In the genomic region with DNA sequence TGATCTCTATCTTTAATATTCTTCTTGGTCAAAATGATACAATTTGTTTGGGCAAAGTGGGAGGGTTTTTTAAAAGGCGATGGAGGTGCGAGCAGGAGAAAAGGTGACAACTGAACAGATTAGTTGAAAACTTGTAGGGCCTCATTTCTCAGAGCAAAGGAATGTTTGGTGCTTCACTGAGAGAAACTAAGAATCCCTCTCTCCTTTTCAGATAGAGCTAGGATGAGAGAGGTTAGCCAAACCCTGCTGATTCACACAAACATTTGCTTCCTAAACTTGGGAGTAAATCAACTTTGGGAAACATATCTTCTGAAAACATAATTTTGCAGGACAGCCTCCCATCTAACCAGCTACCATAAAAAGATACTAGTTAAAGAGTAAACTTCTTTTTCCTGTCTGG, we compare ENCODE assay signal across 31 cellular contexts. TPM values are rescaled to one million over a fixed set of nuclear protein-coding genes. Genes with fewer than 3 reads are reported as not detected.
DNase-seq lines count a peak whose midpoint lies in the region; ATAC-seq, FAIRE-seq and TF ChIP-seq lines count a peak whose summit lies in the region.
"Had no signal": no experiment of that assay in that cellular context is flagged by ENCODE, and none has a peak within 500 bp of the region (broad histone marks: within the 10 kb centered on the region; RNA-seq: fewer than 3 reads in every experiment).

No MANE protein-coding gene starts in this region.

- no peaks in the 10 kb centered on the region for H3K9me3 ChIP-seq in astrocyte (ENCODE audit: insufficient read depth, low read depth, low read length)
- H3K9me3 ChIP-seq: gastroesophageal sphincter, sigmoid colon, stomach, tibial artery had no signal

- no peaks in the 10 kb centered on the region for H3K79me2 ChIP-seq in astrocyte (ENCODE audit: insufficient read depth, low read length)

- H3K27me3 Mint-ChIP-seq in activated T-cell treated with anti-CD3 and anti-CD28 coated beads, Interleukin-2, amount 50 U/mL, for 72 hours (ENCODE audit: low read depth), result no peaks in the 10 kb centered on the region
- H3K27me3 Mint-ChIP-seq in activated T-cell treated with anti-CD3 and anti-CD28 coated beads, Interleukin-2, amount 50 U/mL, for 24 hours, result no peaks in the 10 kb centered on the region
- no peaks in the 10 kb centered on the region for H3K27me3 Mint-ChIP-seq in astrocyte (ENCODE audit: low read depth, unreplicated experiment)
- H3K27me3 Mint-ChIP-seq: activated naive CD8-positive, alpha-beta T cell; activated T-helper 17 cell treated with anti-CD3 and anti-CD28 coated beads, Interleukin-2, amount 50 U/mL, for 72 hours; B cell; CD8-positive, alpha-beta memory T cell; IgD-negative memory B cell; progenitor cell of endocrine pancreas had no signal

- H3K27ac ChIP-seq in astrocyte (ENCODE audit: low read depth, low read length), result no peak overlapping the region
- H3K27ac ChIP-seq: 22Rv1, gastroesophageal sphincter, sigmoid colon, stomach, tibial artery had no signal

- peaks cover 3 to 14% of the 10 kb centered on the region in 2 donors for H3K36me3 Mint-ChIP-seq in activated T-cell treated with anti-CD3 and anti-CD28 coated beads, Interleukin-2, amount 50 U/mL, for 72 hours (ENCODE audit: insufficient read depth in 2 of 2)
- H3K36me3 Mint-ChIP-seq in activated T-cell treated with anti-CD3 and anti-CD28 coated beads, Interleukin-2, amount 50 U/mL, for 24 hours (ENCODE audit: low read depth), result peaks cover 48% of the 10 kb centered on the region
- peaks cover 19% of the 10 kb centered on the region for H3K36me3 Mint-ChIP-seq in astrocyte (ENCODE audit: low read depth, unreplicated experiment)
- H3K36me3 Mint-ChIP-seq: WTC11 had no signal

- no peak for ATAC-seq in activated T-cell treated with anti-CD3 and anti-CD28 coated beads, Interleukin-2, amount 50 U/mL, for 72 hours (replicated peaks in 1 of 2)
- ATAC-seq in GM18498 (IDR thresholded peaks at IDR 0.05; ENCODE audit: unreplicated experiment) (no peak), HG03457 (IDR thresholded peaks at IDR 0.05; ENCODE audit: unreplicated experiment) (no peak)
- ATAC-seq: activated T-helper 17 cell treated with anti-CD3 and anti-CD28 coated beads, Interleukin-2, amount 50 U/mL, for 72 hours; gastroesophageal sphincter; SK-N-SH treated with all-trans-retinoic acid at 6 μM for 48 hours; WTC11 had no signal

- no peaks in the 10 kb centered on the region for H3K36me3 ChIP-seq in astrocyte (ENCODE audit: insufficient read depth, low read length)
- H3K36me3 ChIP-seq: tibial artery had no signal

- H3K4me1 ChIP-seq in astrocyte (ENCODE audit: insufficient read depth, low read length), result no peaks in the 10 kb centered on the region
- H3K4me1 ChIP-seq: stomach, tibial artery had no signal

- no peak overlapping the region for H2AFZ ChIP-seq in astrocyte (ENCODE audit: low read depth, low read length)

- H3K4me1 Mint-ChIP-seq in activated T-cell treated with anti-CD3 and anti-CD28 coated beads, Interleukin-2, amount 50 U/mL, for 72 hours (ENCODE audit: low read depth), result peaks cover 14% of the 10 kb centered on the region
- peaks cover 10% of the 10 kb centered on the region for H3K4me1 Mint-ChIP-seq in activated T-cell treated with anti-CD3 and anti-CD28 coated beads, Interleukin-2, amount 50 U/mL, for 24 hours (ENCODE audit: low read depth)
- peaks cover 22% of the 10 kb centered on the region for H3K4me1 Mint-ChIP-seq in astrocyte (ENCODE audit: low read depth, unreplicated experiment)
- H3K4me1 Mint-ChIP-seq: B cell, neural crest cell had no signal

- H4K20me1 ChIP-seq in astrocyte (ENCODE audit: insufficient read depth, low read length), result peaks cover 9% of the 10 kb centered on the region

- H3K9me3 Mint-ChIP-seq in activated T-cell treated with anti-CD3 and anti-CD28 coated beads, Interleukin-2, amount 50 U/mL, for 72 hours, result no peaks in the 10 kb centered on the region
- H3K9me3 Mint-ChIP-seq in activated T-cell treated with anti-CD3 and anti-CD28 coated beads, Interleukin-2, amount 50 U/mL, for 24 hours, result no peaks in the 10 kb centered on the region
- no peaks in the 10 kb centered on the region for H3K9me3 Mint-ChIP-seq in astrocyte (ENCODE audit: unreplicated experiment)
- H3K9me3 Mint-ChIP-seq: activated T-helper 17 cell treated with anti-CD3 and anti-CD28 coated beads, Interleukin-2, amount 50 U/mL, for 72 hours; CD8-positive, alpha-beta memory T cell; IgD-negative memory B cell; neural crest cell; WTC11 had no signal

- peak overlapping the region; percentile 28 for H3K27ac Mint-ChIP-seq in activated T-cell treated with anti-CD3 and anti-CD28 coated beads, Interleukin-2, amount 50 U/mL, for 72 hours
- no peak overlapping the region for H3K27ac Mint-ChIP-seq in activated T-cell treated with anti-CD3 and anti-CD28 coated beads, Interleukin-2, amount 50 U/mL, for 24 hours
- peak overlapping the region; percentile 67 for H3K27ac Mint-ChIP-seq in astrocyte (ENCODE audit: unreplicated experiment)
- H3K27ac Mint-ChIP-seq: activated naive CD8-positive, alpha-beta T cell; activated T-helper 17 cell treated with anti-CD3 and anti-CD28 coated beads, Interleukin-2, amount 50 U/mL, for 72 hours; B cell; CD8-positive, alpha-beta memory T cell; IgD-negative memory B cell; progenitor cell of endocrine pancreas; WTC11 had no signal

- no peak overlapping the region for H3K4me3 ChIP-seq in astrocyte (ENCODE audit: insufficient read depth, low read depth, low read length)
- H3K4me3 ChIP-seq: gastroesophageal sphincter, sigmoid colon, stomach, tibial artery had no signal

- no peak overlapping the region for H3K4me3 Mint-ChIP-seq in activated T-cell treated with anti-CD3 and anti-CD28 coated beads, Interleukin-2, amount 50 U/mL, for 72 hours
- no peak overlapping the region for H3K4me3 Mint-ChIP-seq in activated T-cell treated with anti-CD3 and anti-CD28 coated beads, Interleukin-2, amount 50 U/mL, for 24 hours
- H3K4me3 Mint-ChIP-seq in astrocyte (ENCODE audit: unreplicated experiment), result peak overlapping the region; percentile 6
- H3K4me3 Mint-ChIP-seq: activated naive CD8-positive, alpha-beta T cell; activated T-helper 17 cell treated with anti-CD3 and anti-CD28 coated beads, Interleukin-2, amount 50 U/mL, for 72 hours; B cell; CD8-positive, alpha-beta memory T cell; IgD-negative memory B cell; neural crest cell; WTC11 had no signal

- no peak overlapping the region for H3K4me2 ChIP-seq in astrocyte (ENCODE audit: low read length)

- no peak for FAIRE-seq in astrocyte (lab: Jason Lieb, UNC)
- FAIRE-seq: islet of Langerhans had no signal

- H3K9ac ChIP-seq in astrocyte (ENCODE audit: low read length), result no peak overlapping the region

- TF ChIP-seq CTCF in astrocyte (IDR thresholded peaks at IDR 0.05; ENCODE audit: insufficient read depth, low read depth, low read length), result no peak

- H3K27me3 ChIP-seq in astrocyte (ENCODE audit: insufficient read depth, low read length), result no peaks in the 10 kb centered on the region
- H3K27me3 ChIP-seq: gastroesophageal sphincter, sigmoid colon, stomach, tibial artery had no signal

- no peak for DNase-seq in activated T-cell treated with anti-CD3 and anti-CD28 coated beads, Interleukin-2, amount 50 U/mL, for 72 hours
- DNase-seq in activated T-cell treated with anti-CD3 and anti-CD28 coated beads, Interleukin-2, amount 50 U/mL, for 24 hours, result no peak
- DNase-seq in astrocyte (ENCODE audit: low read depth) (peak; percentile 48), iPS-NIHi7 (ENCODE audit: extremely low spot score) (peak; percentile 11), globus pallidus (ENCODE audit: low spot score) (no peak)
- DNase-seq in central memory CD4-positive, alpha-beta T cell, result no peak
- DNase-seq: CD8-positive, alpha-beta memory T cell; DMS153; erythroblast; GDM1; hypothalamus; NCI-H2081; NCI-H446; NCI-H82; OCI-M1; sigmoid colon; stomach; tibial artery had no signal

RNA-seq across cellular contexts. Expression of gene PHF21A, which starts 57.0 kb away (rescaled TPM):
- total RNA-seq in activated T-cell treated with anti-CD3 and anti-CD28 coated beads, Interleukin-2, amount 50 U/mL, for 72 hours, result 10 to 100 TPM; 69.2 to 70.2 TPM
- 64.2 and 69.3 TPM in 2 replicates for total RNA-seq in astrocyte

Comparison
In these comparisons a context has a peak if more than half of its experiments do, and no peak if none do; other contexts are left out.
1. DNase-seq: peak in astrocyte (single experiment) and iPS-NIHi7 (single experiment); none in activated T-cell treated with anti-CD3 and anti-CD28 coated beads, Interleukin-2, amount 50 U/mL, for 72 hours (0 of 2), activated T-cell treated with anti-CD3 and anti-CD28 coated beads, Interleukin-2, amount 50 U/mL, for 24 hours (single experiment), central memory CD4-positive, alpha-beta T cell (single experiment) and globus pallidus (single experiment).